1 cellular context compared by ENCODE assay signal in the genomic region with DNA sequence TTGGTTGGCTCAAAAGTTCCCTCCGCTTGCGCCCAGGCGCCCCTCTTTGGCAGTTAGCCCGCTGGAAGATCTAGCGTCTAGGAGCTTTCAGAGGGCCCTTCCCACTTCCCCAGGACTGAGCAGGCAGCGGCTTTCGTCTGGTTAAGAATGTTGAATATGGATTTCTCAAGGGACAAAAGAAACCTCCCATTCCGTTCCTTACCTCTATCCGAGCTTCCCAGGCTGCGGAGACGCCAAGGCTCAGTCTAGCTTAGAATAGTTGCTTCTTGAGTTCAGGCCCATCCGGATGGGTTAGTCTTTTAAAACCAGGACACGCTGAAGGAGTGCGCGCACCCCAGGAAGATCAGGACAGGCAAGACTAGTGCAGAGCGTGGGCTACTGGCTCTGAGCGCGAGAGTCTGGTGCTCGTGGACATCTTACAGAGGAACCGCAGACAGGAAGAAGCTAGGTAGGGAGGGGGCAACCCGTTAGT.
TF ChIP-seq lines count a peak whose summit lies in the region.

No MANE protein-coding gene starts in this region.

TF ChIP-seq in GM23338, 12 proteins besides CTCF, POLR2A, EP300 and RAD21 (continued from another document):
- TF ChIP-seq, protein P1, sequence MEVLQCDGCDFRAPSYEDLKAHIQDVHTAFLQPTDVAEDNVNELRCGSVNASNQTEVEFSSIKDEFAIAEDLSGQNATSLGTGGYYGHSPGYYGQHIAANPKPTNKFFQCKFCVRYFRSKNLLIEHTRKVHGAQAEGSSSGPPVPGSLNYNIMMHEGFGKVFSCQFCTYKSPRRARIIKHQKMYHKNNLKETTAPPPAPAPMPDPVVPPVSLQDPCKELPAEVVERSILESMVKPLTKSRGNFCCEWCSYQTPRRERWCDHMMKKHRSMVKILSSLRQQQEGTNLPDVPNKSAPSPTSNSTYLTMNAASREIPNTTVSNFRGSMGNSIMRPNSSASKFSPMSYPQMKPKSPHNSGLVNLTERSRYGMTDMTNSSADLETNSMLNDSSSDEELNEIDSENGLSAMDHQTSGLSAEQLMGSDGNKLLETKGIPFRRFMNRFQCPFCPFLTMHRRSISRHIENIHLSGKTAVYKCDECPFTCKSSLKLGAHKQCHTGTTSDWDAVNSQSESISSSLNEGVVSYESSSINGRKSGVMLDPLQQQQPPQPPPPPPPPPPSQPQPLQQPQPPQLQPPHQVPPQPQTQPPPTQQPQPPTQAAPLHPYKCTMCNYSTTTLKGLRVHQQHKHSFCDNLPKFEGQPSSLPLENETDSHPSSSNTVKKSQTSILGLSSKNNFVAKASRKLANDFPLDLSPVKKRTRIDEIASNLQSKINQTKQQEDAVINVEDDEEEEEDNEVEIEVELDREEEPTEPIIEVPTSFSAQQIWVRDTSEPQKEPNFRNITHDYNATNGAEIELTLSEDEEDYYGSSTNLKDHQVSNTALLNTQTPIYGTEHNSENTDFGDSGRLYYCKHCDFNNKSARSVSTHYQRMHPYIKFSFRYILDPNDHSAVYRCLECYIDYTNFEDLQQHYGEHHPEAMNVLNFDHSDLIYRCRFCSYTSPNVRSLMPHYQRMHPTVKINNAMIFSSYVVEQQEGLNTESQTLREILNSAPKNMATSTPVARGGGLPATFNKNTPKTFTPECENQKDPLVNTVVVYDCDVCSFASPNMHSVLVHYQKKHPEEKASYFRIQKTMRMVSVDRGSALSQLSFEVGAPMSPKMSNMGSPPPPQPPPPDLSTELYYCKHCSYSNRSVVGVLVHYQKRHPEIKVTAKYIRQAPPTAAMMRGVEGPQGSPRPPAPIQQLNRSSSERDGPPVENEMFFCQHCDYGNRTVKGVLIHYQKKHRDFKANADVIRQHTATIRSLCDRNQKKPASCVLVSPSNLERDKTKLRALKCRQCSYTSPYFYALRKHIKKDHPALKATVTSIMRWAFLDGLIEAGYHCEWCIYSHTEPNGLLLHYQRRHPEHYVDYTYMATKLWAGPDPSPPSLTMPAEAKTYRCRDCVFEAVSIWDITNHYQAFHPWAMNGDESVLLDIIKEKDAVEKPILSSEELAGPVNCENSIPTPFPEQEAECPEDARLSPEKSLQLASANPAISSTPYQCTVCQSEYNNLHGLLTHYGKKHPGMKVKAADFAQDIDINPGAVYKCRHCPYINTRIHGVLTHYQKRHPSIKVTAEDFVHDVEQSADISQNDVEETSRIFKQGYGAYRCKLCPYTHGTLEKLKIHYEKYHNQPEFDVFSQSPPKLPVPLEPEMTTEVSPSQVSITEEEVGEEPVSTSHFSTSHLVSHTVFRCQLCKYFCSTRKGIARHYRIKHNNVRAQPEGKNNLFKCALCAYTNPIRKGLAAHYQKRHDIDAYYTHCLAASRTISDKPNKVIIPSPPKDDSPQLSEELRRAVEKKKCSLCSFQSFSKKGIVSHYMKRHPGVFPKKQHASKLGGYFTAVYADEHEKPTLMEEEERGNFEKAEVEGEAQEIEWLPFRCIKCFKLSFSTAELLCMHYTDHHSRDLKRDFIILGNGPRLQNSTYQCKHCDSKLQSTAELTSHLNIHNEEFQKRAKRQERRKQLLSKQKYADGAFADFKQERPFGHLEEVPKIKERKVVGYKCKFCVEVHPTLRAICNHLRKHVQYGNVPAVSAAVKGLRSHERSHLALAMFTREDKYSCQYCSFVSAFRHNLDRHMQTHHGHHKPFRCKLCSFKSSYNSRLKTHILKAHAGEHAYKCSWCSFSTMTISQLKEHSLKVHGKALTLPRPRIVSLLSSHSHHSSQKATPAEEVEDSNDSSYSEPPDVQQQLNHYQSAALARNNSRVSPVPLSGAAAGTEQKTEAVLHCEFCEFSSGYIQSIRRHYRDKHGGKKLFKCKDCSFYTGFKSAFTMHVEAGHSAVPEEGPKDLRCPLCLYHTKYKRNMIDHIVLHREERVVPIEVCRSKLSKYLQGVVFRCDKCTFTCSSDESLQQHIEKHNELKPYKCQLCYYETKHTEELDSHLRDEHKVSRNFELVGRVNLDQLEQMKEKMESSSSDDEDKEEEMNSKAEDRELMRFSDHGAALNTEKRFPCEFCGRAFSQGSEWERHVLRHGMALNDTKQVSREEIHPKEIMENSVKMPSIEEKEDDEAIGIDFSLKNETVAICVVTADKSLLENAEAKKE (CRISPR knock-in tag; IDR thresholded peaks at IDR 0.05), result no peak
- no peak for TF ChIP-seq JUNB (IDR thresholded peaks at IDR 0.05; ENCODE audit: unreplicated experiment)
